In genomic region chr22:25051073-25051472, GRCh38 we compare ENCODE assay signal across 11 cellular contexts.
DNase-seq lines count a peak whose midpoint lies in the region; ATAC-seq and TF ChIP-seq lines count a peak whose summit lies in the region.
"Had no signal": no experiment of that assay in that cellular context is flagged by ENCODE, and none has a peak within 500 bp of the region (broad histone marks: within the 10 kb centered on the region; RNA-seq: fewer than 3 reads in every experiment).

No MANE protein-coding gene starts in this region.

- no TSS peak for BruUV-seq in HCT116 (replicated peaks; lab: Mats Ljungman, UMichigan)

- H3K27me3 Mint-ChIP-seq in WTC11 (ENCODE audit: low read depth): no peaks in the 10 kb centered on the region
- H3K27me3 Mint-ChIP-seq: activated naive CD8-positive, alpha-beta T cell treated with anti-CD3 and anti-CD28 coated beads, Interleukin-2, amount 10 ng/mL, durations not matched to agents 7 days and 5 days had no signal

- DNase-seq in BJ (ENCODE audit: low read depth): no peak
- DNase-seq in HCT116 (ENCODE audit: low read depth, low spot score): peak; percentile 23
- DNase-seq in WTC11 (ENCODE audit: low spot score): peak; percentile 37
- peak; percentile 27 for DNase-seq in iPS DF 6.9 (ENCODE audit: low read depth, low spot score)
- DNase-seq in hepatic stellate cell (ENCODE audit: low spot score): no peak
- no peak for DNase-seq in DMS153 treated with DMSO at 0.1 percent for 48 hours (lab: John Stamatoyannopoulos, UW; ENCODE audit: unreplicated experiment)
- DNase-seq: activated naive CD8-positive, alpha-beta T cell treated with anti-CD3 and anti-CD28 coated beads, Interleukin-2, amount 10 ng/mL, durations not matched to agents 7 days and 5 days; tibial artery had no signal

- no peak overlapping the region for H3K4me3 ChIP-seq in BJ (ENCODE audit: low read depth, low read length)
- no peak overlapping the region for H3K4me3 ChIP-seq in HCT116 (replicated peaks in 1 of 2; ENCODE audit: low read depth in 1 of 2, low read length in 2 of 2)
- no peak overlapping the region for H3K4me3 ChIP-seq in iPS DF 6.9 (ENCODE audit: low read length)
- H3K4me3 ChIP-seq: tibial artery had no signal

- H3K4me1 ChIP-seq in HCT116 (ENCODE audit: control insufficient read depth in 1 of 2, insufficient read depth in 2 of 2, low read length in 2 of 2): peaks cover 0 to 23% of the 10 kb centered on the region in 2 experiments; a peak in 2 of 4 replicates
- no peaks in the 10 kb centered on the region; the same call in 1 of the 2 replicates for H3K4me1 ChIP-seq in iPS DF 6.9 (ENCODE audit: control insufficient read depth, insufficient read depth, low read length)

- H2AFZ ChIP-seq in HCT116 (ENCODE audit: low read depth, low read length, poor library complexity, severe bottlenecking): no peak overlapping the region

- no peak overlapping the region for H3K4me3 Mint-ChIP-seq in WTC11
- H3K4me3 Mint-ChIP-seq: activated naive CD8-positive, alpha-beta T cell treated with anti-CD3 and anti-CD28 coated beads, Interleukin-2, amount 10 ng/mL, durations not matched to agents 7 days and 5 days had no signal

- POLR2A ChIA-PET in BJ (lab: Charles Lee): no interaction called here
- POLR2A ChIA-PET in HCT116 (lab: Charles Lee): no interaction called here
- POLR2A ChIA-PET in WTC11 (lab: Charles Lee): no interaction called here

- WGBS in iPS DF 6.9 (ENCODE audit: insufficient coverage, insufficient read length): no CpG with 5 or more reads among the region's 2 CpGs

- H3K9me3 ChIP-seq in HCT116 (ENCODE audit: control insufficient read depth in 1 of 2, insufficient read depth in 1 of 2, low read depth in 1 of 2, low read length in 2 of 2): peaks cover 0 to 5% of the 10 kb centered on the region in 2 experiments; a peak in 1 of 4 replicates
- H3K9me3 ChIP-seq in iPS DF 6.9 (ENCODE audit: control insufficient read depth, insufficient read depth, low read length): no peaks in the 10 kb centered on the region; the same call in 1 of the 2 replicates

- intact Hi-C loops in HCT116 (cut with micrococcal nuclease): no loop called here

- no peak for TF ChIP-seq RAD21 in HCT116 (IDR thresholded peaks at IDR 0.05; ENCODE audit: low read depth)

- ATAC-seq in HCT116 (peak; percentile 33; the same call in 1 of the 2 replicates), WTC11 (peak; percentile 65; the same call in 1 of the 2 replicates), HG02678 (IDR thresholded peaks at IDR 0.05; ENCODE audit: unreplicated experiment) (no peak), HG02981 (IDR thresholded peaks at IDR 0.05; ENCODE audit: unreplicated experiment) (no peak)
- ATAC-seq: activated CD4-positive, CD25-positive, alpha-beta regulatory T cell treated with anti-CD3 and anti-CD28 coated beads, Interleukin-2, amount 50 U/mL, for 24 hours had no signal

- H3K9me2 ChIP-seq in HCT116 (ENCODE audit: insufficient read depth): no peaks in the 10 kb centered on the region

- H3K27me3 ChIP-seq in BJ (ENCODE audit: control insufficient read depth, insufficient read depth, low read length) (no peaks in the 10 kb centered on the region), HCT116 (ENCODE audit: insufficient read depth, low read length) (no peaks in the 10 kb centered on the region), iPS DF 6.9 (ENCODE audit: control insufficient read depth, insufficient read depth, low read length) (no peaks in the 10 kb centered on the region)
- H3K27me3 ChIP-seq: tibial artery had no signal

- H3K27ac ChIP-seq in HCT116 (ENCODE audit: low read depth, low read length) (no peak overlapping the region), iPS DF 6.9 (ENCODE audit: low read length) (no peak overlapping the region)
- H3K27ac ChIP-seq: tibial artery had no signal

- H3K27ac Mint-ChIP-seq in WTC11: no peak overlapping the region
- H3K27ac Mint-ChIP-seq: activated naive CD8-positive, alpha-beta T cell treated with anti-CD3 and anti-CD28 coated beads, Interleukin-2, amount 10 ng/mL, durations not matched to agents 7 days and 5 days had no signal

- H3K9ac ChIP-seq in HCT116 (ENCODE audit: low read length): no peak overlapping the region

- H3K9me3 Mint-ChIP-seq in WTC11: peaks cover 17% of the 10 kb centered on the region

- no peak overlapping the region for H3K4me2 ChIP-seq in HCT116 (ENCODE audit: low read length)

- CTCF ChIA-PET in BJ (lab: Yijun Ruan, JAX) (interaction anchor here (0.6 to 9.3 kb wide), 7 partner anchors 15 to 280 kb away, joined by 3 to 81 read pairs (median 4); partner anchors contain the start of gene KIAA1671), HCT116 (lab: Charles Lee) (interaction anchor here (0.6 to 4.7 kb wide), 5 partner anchors 92 to 151 kb away, joined by 3 to 44 read pairs (median 3); no protein-coding TSS in a partner anchor), WTC11 (lab: Charles Lee) (interaction anchor here (0.6 to 5.4 kb wide), 18 partner anchors 9 to 221 kb away, joined by 3 to 61 read pairs (median 4); no protein-coding TSS in a partner anchor)

- peaks cover 4% of the 10 kb centered on the region for H3K4me1 Mint-ChIP-seq in WTC11

- no peaks in the 10 kb centered on the region for H3K36me3 ChIP-seq in BJ (ENCODE audit: control insufficient read depth, insufficient read depth, low read length)
- H3K36me3 ChIP-seq in HCT116 (ENCODE audit: control insufficient read depth in 1 of 2, insufficient read depth in 2 of 2, low read length in 2 of 2): peaks cover 14 to 31% of the 10 kb centered on the region in 2 experiments; a peak in 3 of 4 replicates
- peaks cover 12% of the 10 kb centered on the region; the same call in 1 of the 2 replicates for H3K36me3 ChIP-seq in iPS DF 6.9 (ENCODE audit: control insufficient read depth, insufficient read depth, low read length)

- RAD21 ChIA-PET in HCT116 (lab: Charles Lee; ENCODE audit: low non-redundant PET in 1 of 2, low total read pairs in 2 of 2, uncharacterized antibody in 2 of 2, unreplicated experiment in 2 of 2): no interaction called here

- peaks cover 32% of the 10 kb centered on the region for H3K36me3 Mint-ChIP-seq in WTC11
- H3K36me3 Mint-ChIP-seq: activated naive CD8-positive, alpha-beta T cell treated with anti-CD3 and anti-CD28 coated beads, Interleukin-2, amount 10 ng/mL, durations not matched to agents 7 days and 5 days had no signal

- TF ChIP-seq POLR2A in HCT116 (IDR thresholded peaks at IDR 0.05; ENCODE audit: borderline replicate concordance, extremely low read depth, insufficient read depth, insufficient read length): no peak

- H3K79me2 ChIP-seq in HCT116 (ENCODE audit: insufficient read depth, low read length): no peaks in the 10 kb centered on the region; the same call in 1 of the 2 replicates

- no peaks in the 10 kb centered on the region for H4K20me1 ChIP-seq in HCT116 (ENCODE audit: insufficient read depth)

- TF ChIP-seq CTCF in BJ (IDR thresholded peaks at IDR 0.05; ENCODE audit: insufficient read depth, low read depth, low read length) (peak; percentile 27; the same call in 1 of the 2 replicates), HCT116 (IDR thresholded peaks at IDR 0.05 in 2 of 3, conservative IDR thresholded peaks at IDR 0.05 in 1 of 3; ENCODE audit: borderline replicate concordance in 1 of 3, insufficient read depth in 1 of 3, low read depth in 2 of 3, low read length in 2 of 3) (peak in 2 of 3 experiments; percentile 68 to 84; a peak in 4 of 6 replicates), WTC11 (IDR thresholded peaks at IDR 0.05) (peak; percentile 37; the same call in 1 of the 2 replicates)

TF ChIP-seq in HCT116, 20 proteins besides CTCF, POLR2A, EP300 and RAD21 (continues in another document):
- TF ChIP-seq SRF (IDR thresholded peaks at IDR 0.05; ENCODE audit: low read depth): no peak
- no peak for TF ChIP-seq CBX3 (IDR thresholded peaks at IDR 0.05; ENCODE audit: low read depth)
- no peak for TF ChIP-seq POLR2AphosphoS5 (IDR thresholded peaks at IDR 0.05; ENCODE audit: low read depth, low read length)
- TF ChIP-seq JUND (IDR thresholded peaks at IDR 0.05): no peak
- no peak for TF ChIP-seq ZNF274 (IDR thresholded peaks at IDR 0.05; ENCODE audit: low read depth, low read length)
- TF ChIP-seq EGR1 (IDR thresholded peaks at IDR 0.05; ENCODE audit: low read depth): no peak
- no peak for TF ChIP-seq EZH2phosphoT487 (IDR thresholded peaks at IDR 0.05; ENCODE audit: borderline replicate concordance)
- TF ChIP-seq TCF7L2 (IDR thresholded peaks at IDR 0.05; ENCODE audit: borderline replicate concordance, extremely low read depth, insufficient read depth, insufficient read length): no peak

TF ChIP-seq in WTC11, 78 proteins besides CTCF, POLR2A, EP300 and RAD21 (continues in another document):
- TF ChIP-seq ESRRA (CRISPR knock-in tag; IDR thresholded peaks at IDR 0.05; ENCODE audit: borderline replicate concordance) (no peak), EMX1 (CRISPR knock-in tag; IDR thresholded peaks at IDR 0.05) (no peak), TP53 (CRISPR knock-in tag; IDR thresholded peaks at IDR 0.05) (no peak), ZNF317 (CRISPR knock-in tag; IDR thresholded peaks at IDR 0.05; ENCODE audit: borderline replicate concordance, low read depth) (no peak), NFYB (CRISPR knock-in tag; conservative IDR thresholded peaks at IDR 0.05; ENCODE audit: low read depth) (no peak), ATF2 (CRISPR knock-in tag; IDR thresholded peaks at IDR 0.05; ENCODE audit: borderline replicate concordance, low read depth) (no peak), RORB (CRISPR knock-in tag; IDR thresholded peaks at IDR 0.05) (no peak)

Comparison
In these comparisons a context has a peak if more than half of its experiments do, and no peak if none do; other contexts are left out.
1. DNase-seq: peak in HCT116 (single experiment), WTC11 (single experiment) and iPS DF 6.9 (single experiment); none in BJ (single experiment), hepatic stellate cell (single experiment) and DMS153 treated with DMSO at 0.1 percent for 48 hours (single experiment).
2. ATAC-seq: peak in HCT116 (single experiment) and WTC11 (single experiment); none in HG02678 (single experiment) and HG02981 (single experiment).
3. Peak in every context shown above with its lines, with median percentiles within 50 percentile points of each other: CTCF ChIP-seq.